24 cellular contexts compared by ENCODE assay signal in the genomic region with DNA sequence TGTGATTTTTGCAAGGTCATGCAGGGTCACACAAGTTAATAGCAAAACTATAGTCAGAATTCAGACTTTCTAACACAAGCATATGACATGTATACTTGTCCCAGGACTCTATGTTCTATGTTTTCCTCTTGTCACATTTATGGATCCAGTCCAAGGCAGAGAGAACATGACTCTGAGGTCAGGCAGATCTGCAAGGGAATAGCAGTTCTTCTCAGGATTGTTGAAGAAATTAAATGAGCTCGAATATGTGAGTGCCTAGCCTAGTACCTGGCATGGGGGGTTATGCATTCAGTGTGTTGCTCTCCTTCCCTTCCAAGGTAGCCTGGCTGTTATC. TPM values are rescaled to one million over a fixed set of nuclear protein-coding genes. Genes with fewer than 3 reads are reported as not detected.
DNase-seq lines count a peak whose midpoint lies in the region; ATAC-seq, FAIRE-seq and TF ChIP-seq lines count a peak whose summit lies in the region.
"Had no signal": no experiment of that assay in that cellular context is flagged by ENCODE, and none has a peak within 500 bp of the region (broad histone marks: within the 10 kb centered on the region; RNA-seq: fewer than 3 reads in every experiment).

No MANE protein-coding gene starts in this region.

- H3K27me3 ChIP-seq in liver (ENCODE audit: control insufficient read depth in 4 of 4, insufficient read depth in 4 of 4, low read length in 3 of 4) (peaks cover 0 to 3% (median 0%) of the 10 kb centered on the region in 4 donors), HepG2 (ENCODE audit: control insufficient read depth in 1 of 2, insufficient read depth in 2 of 2, low read length in 2 of 2) (no peaks in the 10 kb centered on the region), esophagus muscularis mucosa (no peaks in the 10 kb centered on the region), mesenchymal stem cell (ENCODE audit: control insufficient read depth in 1 of 2, insufficient read depth in 1 of 2, low read length in 2 of 2) (peaks cover 20 to 39% of the 10 kb centered on the region in 2 experiments)
- H3K27me3 ChIP-seq: cardiac muscle cell had no signal

- H3K9me3 ChIP-seq in liver (ENCODE audit: control insufficient read depth in 4 of 4, low read length in 3 of 4) (no peaks in the 10 kb centered on the region), HepG2 (ENCODE audit: low read length) (no peaks in the 10 kb centered on the region), esophagus muscularis mucosa (no peaks in the 10 kb centered on the region), mesenchymal stem cell (ENCODE audit: control insufficient read depth, low read length) (no peaks in the 10 kb centered on the region)
- H3K9me3 ChIP-seq: mucosa of descending colon had no signal

- no peaks in the 10 kb centered on the region for H3K36me3 ChIP-seq in liver (ENCODE audit: control insufficient read depth in 4 of 4, insufficient read depth in 3 of 4, low read depth in 1 of 4, low read length in 3 of 4)
- H3K36me3 ChIP-seq in HepG2 (replicated peaks in 1 of 2; ENCODE audit: control insufficient read depth in 1 of 2, insufficient read depth in 2 of 2, low read length in 2 of 2), result no peaks in the 10 kb centered on the region
- H3K36me3 ChIP-seq in esophagus muscularis mucosa, result no peaks in the 10 kb centered on the region
- H3K36me3 ChIP-seq in mesenchymal stem cell (ENCODE audit: control insufficient read depth in 1 of 2, insufficient read depth in 2 of 2, low read depth in 1 of 2, low read length in 2 of 2), result no peaks in the 10 kb centered on the region
- H3K36me3 ChIP-seq: cardiac muscle cell had no signal

- BruUV-seq in HepG2 (replicated peaks; lab: Mats Ljungman, UMichigan), result no TSS peak

- ATAC-seq in HepG2 (no peak), HG03571 (IDR thresholded peaks at IDR 0.05; ENCODE audit: unreplicated experiment) (no peak)
- no peak for ATAC-seq in activated T-cell treated with anti-CD3 and anti-CD28 coated beads, Interleukin-2, amount 50 U/mL, for 4 hours
- ATAC-seq: mucosa of descending colon had no signal

- H3K4ac ChIP-seq in mesenchymal stem cell (ENCODE audit: low read depth in 1 of 2, low read length in 2 of 2), result no peak overlapping the region

- no peak overlapping the region for H2BK5ac ChIP-seq in mesenchymal stem cell (ENCODE audit: low read depth, low read length, poor library complexity, severe bottlenecking)

- H3K4me1 ChIP-seq in liver (ENCODE audit: control insufficient read depth in 4 of 4, insufficient read depth in 4 of 4, low read length in 3 of 4), result peaks cover 0 to 2% (median 0%) of the 10 kb centered on the region in 4 donors
- H3K4me1 ChIP-seq in HepG2 (ENCODE audit: insufficient read depth, low read length), result no peaks in the 10 kb centered on the region
- H3K4me1 ChIP-seq in esophagus muscularis mucosa, result peaks cover 11 to 29% (median 18%) of the 10 kb centered on the region in 4 donors
- H3K4me1 ChIP-seq in mesenchymal stem cell (ENCODE audit: control insufficient read depth, insufficient read depth, low read depth, low read length), result peaks cover 10% of the 10 kb centered on the region

- no peak overlapping the region for H4K91ac ChIP-seq in mesenchymal stem cell (ENCODE audit: low read length)

- H3K4me2 ChIP-seq in HepG2 (ENCODE audit: low read depth, low read length), result no peak overlapping the region
- no peak overlapping the region for H3K4me2 ChIP-seq in mesenchymal stem cell (ENCODE audit: low read length, poor library complexity, severe bottlenecking)

- H4K8ac ChIP-seq in mesenchymal stem cell (ENCODE audit: low read length), result no peak overlapping the region

- POLR2A ChIA-PET in HepG2 (lab: Yijun Ruan, JAX), result no interaction called here

- H3K9ac ChIP-seq in liver (ENCODE audit: low read depth in 1 of 2, low read length in 2 of 2) (no peak overlapping the region), HepG2 (ENCODE audit: insufficient read depth, low read depth, low read length) (no peak overlapping the region), mesenchymal stem cell (ENCODE audit: low read length) (no peak overlapping the region)

- no peak overlapping the region for H3K18ac ChIP-seq in mesenchymal stem cell (ENCODE audit: low read depth in 1 of 2, low read length in 2 of 2)

- no peak overlapping the region for H2AK5ac ChIP-seq in mesenchymal stem cell (ENCODE audit: low read length, severe bottlenecking)

- H3K79me1 ChIP-seq in mesenchymal stem cell (replicated peaks; ENCODE audit: low read length, poor library complexity, severe bottlenecking), result no peaks in the 10 kb centered on the region

- H3K4me3 ChIP-seq in liver (ENCODE audit: low read depth in 1 of 3, low read length in 3 of 3) (no peak overlapping the region), HepG2 (replicated peaks in 1 of 3; ENCODE audit: insufficient read depth in 1 of 3, low read depth in 2 of 3, low read length in 3 of 3) (no peak overlapping the region), esophagus muscularis mucosa (no peak overlapping the region), mesenchymal stem cell (ENCODE audit: insufficient read depth in 1 of 2, low read depth in 1 of 2, low read length in 2 of 2) (no peak overlapping the region)
- H3K4me3 ChIP-seq: cardiac muscle cell, dorsolateral prefrontal cortex, mucosa of descending colon had no signal

- H3K4me3 Mint-ChIP-seq in activated T-cell treated with anti-CD3 and anti-CD28 coated beads, Interleukin-2, amount 50 U/mL, for 4 hours, result no peak overlapping the region
- H3K4me3 Mint-ChIP-seq: activated naive CD8-positive, alpha-beta T cell treated with anti-CD3 and anti-CD28 coated beads, Interleukin-2, amount 10 ng/mL, durations not matched to agents 7 days and 5 days had no signal

- no peak overlapping the region for H3K27ac ChIP-seq in liver (ENCODE audit: low read depth in 1 of 2, low read length in 2 of 2)
- no peak overlapping the region for H3K27ac ChIP-seq in HepG2 (ENCODE audit: extremely low read length, insufficient read depth, low read length)
- H3K27ac ChIP-seq in esophagus muscularis mucosa (replicated peaks in 1 of 4), result peak overlapping the region in 2 of 4 donors; percentile 44 to 47
- peak overlapping the region; percentile 87 for H3K27ac ChIP-seq in mesenchymal stem cell (ENCODE audit: low read length, poor library complexity, severe bottlenecking)
- H3K27ac ChIP-seq: cardiac muscle cell, dorsolateral prefrontal cortex had no signal

- 60% methylated on average over 1 of the region's 1 CpG for WGBS in liver
- whole genome bisulfite sequencing in HepG2 (ENCODE audit: low lambda C conversion rate), result 0% methylated on average over 1 of the region's 1 CpG
- 38% methylated on average over 1 of the region's 1 CpG for WGBS in esophagus muscularis mucosa
- WGBS in mesenchymal stem cell, result 21% methylated on average over 1 of the region's 1 CpG

- no peaks in the 10 kb centered on the region for H3K9me3 Mint-ChIP-seq in activated T-cell treated with anti-CD3 and anti-CD28 coated beads, Interleukin-2, amount 50 U/mL, for 4 hours
- H3K9me3 Mint-ChIP-seq: activated T-helper 2 cell treated with anti-CD3 and anti-CD28 coated beads, Interferon-gamma antibody, Interleukin-2, Interleukin-4, amounts not matched to agents 10 μg/mL and 5 μg/mL and 100 μg/mL, durations not matched to agents 14 hours and 24 hours and 36 hours had no signal

- no peak overlapping the region for H3K23ac ChIP-seq in mesenchymal stem cell (ENCODE audit: low read length in 2 of 2)

- in situ Hi-C loops in HepG2 (cut with HindIII; ENCODE audit: extremely low pct_ligation_motif_present, low pct_unique_long_range_greater_than_20kb), result no loop called here

- H2BK120ac ChIP-seq in mesenchymal stem cell (ENCODE audit: low read depth, low read length), result no peak overlapping the region

- TF ChIP-seq EP300 in HepG2 (IDR thresholded peaks at IDR 0.05; ENCODE audit: low read depth in 2 of 2, low read length in 2 of 2) (no peak), HepG2 (CRISPR knock-in tag; IDR thresholded peaks at IDR 0.05; ENCODE audit: borderline replicate concordance) (no peak), esophagus muscularis mucosa (IDR thresholded peaks at IDR 0.05) (peak; percentile 17)

- CTCF ChIA-PET in HepG2 (lab: Yijun Ruan, JAX; ENCODE audit: low intra/inter-chr PET ratio, low total read pairs), result no interaction called here

- DNase-seq in HepG2 (ENCODE audit: low spot score) (no peak), esophagus muscularis mucosa (ENCODE audit: extremely low spot score) (no peak), mesenchymal stem cell (no peak), mucosa of gallbladder (ENCODE audit: low spot score) (no peak), medulla oblongata (ENCODE audit: extremely low spot score) (no peak)
- DNase-seq in activated T-cell treated with anti-CD3 and anti-CD28 coated beads, Interleukin-2, amount 50 U/mL, for 4 hours, result no peak
- DNase-seq: activated CD4-positive, alpha-beta T cell treated with anti-CD3 and anti-CD28 coated beads for 48 hours; activated naive CD8-positive, alpha-beta T cell treated with anti-CD3 and anti-CD28 coated beads, Interleukin-2, amount 10 ng/mL, durations not matched to agents 7 days and 5 days; C1 segment of cervical spinal cord; dorsolateral prefrontal cortex; mucosa of descending colon; NCI-H1436 treated with DMSO at 0.1 percent for 48 hours; NCI-H524 treated with DMSO at 0.1 percent for 48 hours; SHP77; stimulated activated CD4-positive, alpha-beta T cell treated with anti-CD3 and anti-CD28 coated beads, Interleukin-12 subunit alpha, Interleukin-12 subunit beta, amount 100 ng/mL, for 4 hours; T-helper 1 cell had no signal

- no peaks in the 10 kb centered on the region for H3K36me3 Mint-ChIP-seq in activated T-cell treated with anti-CD3 and anti-CD28 coated beads, Interleukin-2, amount 50 U/mL, for 4 hours (ENCODE audit: insufficient read depth)

- no peak overlapping the region for H2BK12ac ChIP-seq in mesenchymal stem cell (ENCODE audit: low read length in 2 of 2)

- H3K27me3 Mint-ChIP-seq in activated T-cell treated with anti-CD3 and anti-CD28 coated beads, Interleukin-2, amount 50 U/mL, for 4 hours (ENCODE audit: low read depth), result peaks cover 6% of the 10 kb centered on the region

- H2AFZ ChIP-seq in HepG2 (ENCODE audit: low read length) (no peak overlapping the region), mesenchymal stem cell (ENCODE audit: low read depth, low read length) (no peak overlapping the region)

- TF ChIP-seq POLR2A in HepG2 (IDR thresholded peaks at IDR 0.05; ENCODE audit: insufficient read depth in 1 of 2, low read depth in 2 of 2, low read length in 2 of 2) (no peak), esophagus muscularis mucosa (IDR thresholded peaks at IDR 0.05; ENCODE audit: low read depth) (no peak)

- H3K14ac ChIP-seq in mesenchymal stem cell (ENCODE audit: low read length in 2 of 2), result no peak overlapping the region

- H3K79me2 ChIP-seq in HepG2 (ENCODE audit: insufficient read depth, low read length), result no peaks in the 10 kb centered on the region

- FAIRE-seq in HepG2 (lab: Jason Lieb, UNC), result no peak

- H2BK15ac ChIP-seq in mesenchymal stem cell (ENCODE audit: low read depth, poor library complexity, severe bottlenecking), result no peak overlapping the region

- TF ChIP-seq RAD21 in liver (IDR thresholded peaks at IDR 0.05), result no peak
- TF ChIP-seq RAD21 in HepG2 (CRISPR knock-in tag; IDR thresholded peaks at IDR 0.05), result no peak

- intact Hi-C loops in HepG2 (cut with micrococcal nuclease; ENCODE audit: unreplicated experiment), result no loop called here
- intact Hi-C loops in esophagus muscularis mucosa (cut with DNase I), result no loop called here

- H4K20me1 ChIP-seq in HepG2 (ENCODE audit: insufficient read depth, low read length), result no peaks in the 10 kb centered on the region

- TF ChIP-seq CTCF in liver (IDR thresholded peaks at IDR 0.05; ENCODE audit: low read depth, low read length, missing input control), result no peak
- TF ChIP-seq CTCF in HepG2 (CRISPR knock-in tag; IDR thresholded peaks at IDR 0.05), result no peak
- TF ChIP-seq CTCF in esophagus muscularis mucosa (IDR thresholded peaks at IDR 0.05), result no peak

- peaks cover 8% of the 10 kb centered on the region for H3K4me1 Mint-ChIP-seq in activated T-cell treated with anti-CD3 and anti-CD28 coated beads, Interleukin-2, amount 50 U/mL, for 4 hours (ENCODE audit: low read depth)

RNA-seq across cellular contexts. Expression of gene RPTN, which starts 9.5 kb away (rescaled TPM):
- total RNA-seq in liver (not detected), HepG2 (2016; rRNA removed; fragmentation: Illumina TruSeq; extraction: Trizol) (not detected in 2 replicates), esophagus muscularis mucosa (not detected), mucosa of gallbladder (not detected)
- polyA plus RNA-seq in liver (not detected), HepG2 (2011; rRNA removed) (not detected in 2 replicates)
- total RNA-seq in HepG2 (2016; cell fraction: cytosol; rRNA removed; fragmentation: Illumina TruSeq; extraction: Trizol; ENCODE audit: low read depth), result not detected in 2 replicates
- total RNA-seq in HepG2 (2016; cell fraction: insoluble cytoplasmic fraction; rRNA removed; fragmentation: Illumina TruSeq; extraction: Trizol), result not detected in 2 replicates
- not detected in 2 replicates for total RNA-seq in HepG2 (2016; cell fraction: membrane; rRNA removed; fragmentation: Illumina TruSeq; extraction: Trizol)
- not detected in 2 replicates for total RNA-seq in HepG2 (2016; cell fraction: nucleus; rRNA removed; fragmentation: Illumina TruSeq; extraction: Trizol)
- polyA plus RNA-seq in HepG2 (2011; cell fraction: cytosol; rRNA removed), result not detected in 2 replicates
- polyA plus RNA-seq in HepG2 (2011; cell fraction: nucleus; rRNA removed), result not detected in 2 replicates
- not detected in 2 replicates for polyA plus RNA-seq in HepG2 (2012)
- polyA plus RNA-seq in HepG2 (2016; cell fraction: cytosol; fragmentation: Illumina TruSeq; extraction: Trizol; ENCODE audit: low read depth), result not detected in 2 replicates
- polyA plus RNA-seq in HepG2 (2016; cell fraction: insoluble cytoplasmic fraction; fragmentation: Illumina TruSeq; extraction: Trizol; ENCODE audit: low read depth), result not detected in 2 replicates
- not detected in 2 replicates for polyA plus RNA-seq in HepG2 (2016; cell fraction: membrane; fragmentation: Illumina TruSeq; extraction: Trizol; ENCODE audit: low read depth)
- polyA plus RNA-seq in HepG2 (2016; cell fraction: nucleus; fragmentation: Illumina TruSeq; extraction: Trizol; ENCODE audit: insufficient read depth, low read depth), result not detected in 2 replicates
- not detected in 2 replicates for polyA minus RNA-seq in HepG2 (2011; rRNA and poly(A)+ RNA removed; ENCODE audit: low replicate concordance)
- not detected in 2 replicates for polyA minus RNA-seq in HepG2 (2011; cell fraction: cytosol; rRNA and poly(A)+ RNA removed)
- not detected in 2 replicates for polyA minus RNA-seq in HepG2 (2011; cell fraction: nucleus; rRNA and poly(A)+ RNA removed)
- not detected for polyA plus RNA-seq in mesenchymal stem cell (2013, experiment 1 of 2)
- polyA plus RNA-seq in mesenchymal stem cell (2013, experiment 2 of 2), result not detected
- total RNA-seq in activated T-cell treated with anti-CD3 and anti-CD28 coated beads, Interleukin-2, amount 50 U/mL, for 4 hours, result not detected
- total RNA-seq: A673; activated naive CD8-positive, alpha-beta T cell treated with anti-CD3 and anti-CD28 coated beads, Interleukin-2, amount 10 ng/mL, durations not matched to agents 7 days and 5 days; activated T-helper 2 cell treated with anti-CD3 and anti-CD28 coated beads, Interferon-gamma antibody, Interleukin-2, Interleukin-4, amounts not matched to agents 10 μg/mL and 5 μg/mL and 100 μg/mL, durations not matched to agents 14 hours and 24 hours and 36 hours; cardiac muscle cell; dorsolateral prefrontal cortex; glomerular endothelial cell; mucosa of descending colon; pulmonary artery endothelial cell; urinary bladder had no signal
- polyA plus RNA-seq: cardiac muscle cell, urinary bladder had no signal

RNA-seq across cellular contexts. Expression of gene TCHH, which starts 53.3 kb away (rescaled TPM):
- total RNA-seq in liver, result under 1 TPM; 0.05 to 0.33 TPM
- polyA plus RNA-seq in liver, result under 1 TPM; 0.07 to 0.09 TPM
- not detected in 2 replicates for total RNA-seq in HepG2 (2016; rRNA removed; fragmentation: Illumina TruSeq; extraction: Trizol)
- not detected in 2 replicates for total RNA-seq in HepG2 (2016; cell fraction: cytosol; rRNA removed; fragmentation: Illumina TruSeq; extraction: Trizol; ENCODE audit: low read depth)
- total RNA-seq in HepG2 (2016; cell fraction: insoluble cytoplasmic fraction; rRNA removed; fragmentation: Illumina TruSeq; extraction: Trizol), result not detected in 2 replicates
- total RNA-seq in HepG2 (2016; cell fraction: membrane; rRNA removed; fragmentation: Illumina TruSeq; extraction: Trizol), result not detected in 2 replicates
- total RNA-seq in HepG2 (2016; cell fraction: nucleus; rRNA removed; fragmentation: Illumina TruSeq; extraction: Trizol), result not detected in 2 replicates
- not detected in 2 replicates for polyA plus RNA-seq in HepG2 (2011; rRNA removed)
- not detected in 2 replicates for polyA plus RNA-seq in HepG2 (2011; cell fraction: cytosol; rRNA removed)
- polyA plus RNA-seq in HepG2 (2011; cell fraction: nucleus; rRNA removed), result not detected in 2 replicates
- not detected in 2 replicates for polyA plus RNA-seq in HepG2 (2012)
- not detected in 2 replicates for polyA plus RNA-seq in HepG2 (2016; cell fraction: cytosol; fragmentation: Illumina TruSeq; extraction: Trizol; ENCODE audit: low read depth)
- polyA plus RNA-seq in HepG2 (2016; cell fraction: insoluble cytoplasmic fraction; fragmentation: Illumina TruSeq; extraction: Trizol; ENCODE audit: low read depth), result not detected in 2 replicates
- not detected in 2 replicates for polyA plus RNA-seq in HepG2 (2016; cell fraction: membrane; fragmentation: Illumina TruSeq; extraction: Trizol; ENCODE audit: low read depth)
- polyA plus RNA-seq in HepG2 (2016; cell fraction: nucleus; fragmentation: Illumina TruSeq; extraction: Trizol; ENCODE audit: insufficient read depth, low read depth), result not detected in 2 replicates
- not detected in 2 replicates for polyA minus RNA-seq in HepG2 (2011; rRNA and poly(A)+ RNA removed; ENCODE audit: low replicate concordance)
- not detected in 2 replicates for polyA minus RNA-seq in HepG2 (2011; cell fraction: cytosol; rRNA and poly(A)+ RNA removed)
- not detected in 2 replicates for polyA minus RNA-seq in HepG2 (2011; cell fraction: nucleus; rRNA and poly(A)+ RNA removed)
- total RNA-seq in esophagus muscularis mucosa, result under 1 TPM in 3 of 4 donors, not detected in 1; under 0.01 to 0.50 (median 0.11) TPM
- polyA plus RNA-seq in mesenchymal stem cell (2013, experiment 1 of 2), result not detected
- not detected for polyA plus RNA-seq in mesenchymal stem cell (2013, experiment 2 of 2)
- total RNA-seq in mucosa of gallbladder, result 0.09 TPM
- total RNA-seq in activated T-cell treated with anti-CD3 and anti-CD28 coated beads, Interleukin-2, amount 50 U/mL, for 4 hours, result under 1 TPM in 2 of 3 donors, not detected in 1; 0.03 to 0.05 TPM
- total RNA-seq: cardiac muscle cell, urinary bladder had no signal
- polyA plus RNA-seq: cardiac muscle cell had no signal

RNA-seq across cellular contexts. Expression of gene HRNR, which starts 55.5 kb away (rescaled TPM):
- total RNA-seq in liver, result not detected
- under 1 TPM in 1 of 2 donors, not detected in 1; 0.04 TPM for polyA plus RNA-seq in liver
- not detected in 2 replicates for total RNA-seq in HepG2 (2016; rRNA removed; fragmentation: Illumina TruSeq; extraction: Trizol)
- total RNA-seq in HepG2 (2016; cell fraction: cytosol; rRNA removed; fragmentation: Illumina TruSeq; extraction: Trizol; ENCODE audit: low read depth), result not detected in 2 replicates
- total RNA-seq in HepG2 (2016; cell fraction: insoluble cytoplasmic fraction; rRNA removed; fragmentation: Illumina TruSeq; extraction: Trizol), result not detected in 2 replicates
- total RNA-seq in HepG2 (2016; cell fraction: membrane; rRNA removed; fragmentation: Illumina TruSeq; extraction: Trizol), result not detected in 2 replicates
- not detected in 2 replicates for total RNA-seq in HepG2 (2016; cell fraction: nucleus; rRNA removed; fragmentation: Illumina TruSeq; extraction: Trizol)
- not detected in 2 replicates for polyA plus RNA-seq in HepG2 (2011; rRNA removed)
- not detected in 2 replicates for polyA plus RNA-seq in HepG2 (2011; cell fraction: cytosol; rRNA removed)
- polyA plus RNA-seq in HepG2 (2011; cell fraction: nucleus; rRNA removed), result not detected in 2 replicates
- polyA plus RNA-seq in HepG2 (2012), result 0.01 TPM in 1 of 2 replicates, not detected in the other
- not detected in 2 replicates for polyA plus RNA-seq in HepG2 (2016; cell fraction: cytosol; fragmentation: Illumina TruSeq; extraction: Trizol; ENCODE audit: low read depth)
- polyA plus RNA-seq in HepG2 (2016; cell fraction: insoluble cytoplasmic fraction; fragmentation: Illumina TruSeq; extraction: Trizol; ENCODE audit: low read depth), result not detected in 2 replicates
- not detected in 2 replicates for polyA plus RNA-seq in HepG2 (2016; cell fraction: membrane; fragmentation: Illumina TruSeq; extraction: Trizol; ENCODE audit: low read depth)
- polyA plus RNA-seq in HepG2 (2016; cell fraction: nucleus; fragmentation: Illumina TruSeq; extraction: Trizol; ENCODE audit: insufficient read depth, low read depth), result not detected in 2 replicates
- 0.04 TPM in 1 of 2 replicates, not detected in the other for polyA minus RNA-seq in HepG2 (2011; rRNA and poly(A)+ RNA removed; ENCODE audit: low replicate concordance)
- not detected in 2 replicates for polyA minus RNA-seq in HepG2 (2011; cell fraction: cytosol; rRNA and poly(A)+ RNA removed)
- polyA minus RNA-seq in HepG2 (2011; cell fraction: nucleus; rRNA and poly(A)+ RNA removed), result not detected in 2 replicates
- not detected for total RNA-seq in esophagus muscularis mucosa
- polyA plus RNA-seq in mesenchymal stem cell (2013, experiment 1 of 2), result not detected
- polyA plus RNA-seq in mesenchymal stem cell (2013, experiment 2 of 2), result not detected
- total RNA-seq in mucosa of gallbladder, result not detected
- total RNA-seq in activated T-cell treated with anti-CD3 and anti-CD28 coated beads, Interleukin-2, amount 50 U/mL, for 4 hours, result not detected
- total RNA-seq: A673; activated naive CD8-positive, alpha-beta T cell treated with anti-CD3 and anti-CD28 coated beads, Interleukin-2, amount 10 ng/mL, durations not matched to agents 7 days and 5 days; activated T-helper 2 cell treated with anti-CD3 and anti-CD28 coated beads, Interferon-gamma antibody, Interleukin-2, Interleukin-4, amounts not matched to agents 10 μg/mL and 5 μg/mL and 100 μg/mL, durations not matched to agents 14 hours and 24 hours and 36 hours; cardiac muscle cell; glomerular endothelial cell; mucosa of descending colon; pulmonary artery endothelial cell; urinary bladder had no signal
- polyA plus RNA-seq: cardiac muscle cell, urinary bladder had no signal
